In the genomic region with DNA sequence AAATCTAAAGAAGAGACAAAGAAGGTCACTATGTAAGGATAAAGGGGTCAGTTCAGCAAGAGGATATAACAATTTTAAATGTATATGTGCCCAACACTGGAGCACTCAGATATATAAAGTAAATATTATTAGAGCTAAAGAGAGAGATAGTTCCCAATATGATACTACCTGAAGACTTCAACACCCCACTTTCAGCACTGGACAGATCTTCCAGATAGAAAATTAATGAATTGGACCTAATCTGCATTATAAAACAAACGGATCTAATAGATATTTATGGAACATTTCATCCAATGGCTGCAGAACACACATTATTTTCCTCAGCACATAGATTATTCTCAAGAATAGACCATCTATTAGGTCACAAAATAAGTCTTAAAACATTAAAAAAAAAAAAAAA, we compare ENCODE assay signal across 24 cellular contexts.
"Had no signal": no experiment of that assay in that cellular context is flagged by ENCODE, and none has a peak within 500 bp of the region (broad histone marks: within the 10 kb centered on the region; RNA-seq: fewer than 3 reads in every experiment).

No MANE protein-coding gene starts in this region.

- H3K36me3 ChIP-seq: neural progenitor cell, ovary, right lobe of liver, sigmoid colon, stomach, thoracic aorta, thyroid gland, tibial nerve, upper lobe of right lung, uterus had no signal

- H3K27ac ChIP-seq: neural progenitor cell, ovary, parathyroid adenoma, psoas muscle, right lobe of liver, sigmoid colon, stomach, thoracic aorta, thyroid gland, tibial nerve, upper lobe of right lung, uterus had no signal

- H2AFZ ChIP-seq: neural progenitor cell, parathyroid adenoma had no signal

- H3K4me2 ChIP-seq: neural progenitor cell had no signal

- H3K9me3 ChIP-seq: ovary, psoas muscle, right lobe of liver, thoracic aorta, thyroid gland, upper lobe of right lung, uterus had no signal

- DNase-seq: natural killer cell; occipital lobe; ovary; posterior cingulate gyrus; psoas muscle; right cardiac atrium; right lobe of liver; sigmoid colon; small intestine; stimulated activated CD4-positive, alpha-beta T cell treated with anti-CD3 and anti-CD28 coated beads, Interleukin-15, amount 100 ng/mL, for 24 hours; stimulated activated CD4-positive, alpha-beta T cell treated with anti-CD3 and anti-CD28 coated beads, Interleukin-2, amount 100 ng/mL, for 24 hours; stimulated activated CD4-positive, alpha-beta T cell treated with anti-CD3 and anti-CD28 coated beads, Interleukin-2, amount 100 ng/mL, for 48 hours; stimulated activated CD4-positive, alpha-beta T cell treated with anti-CD3 and anti-CD28 coated beads, Interleukin-4, amount 100 ng/mL, for 24 hours; stimulated activated naive B cell treated with anti-CD40 and anti-IgM and Interleukin-4, amounts not matched to agents 10 μg/mL and 1 μg/mL and 100 μg/mL, for 72 hours; stimulated activated naive CD4-positive, alpha-beta T cell treated with Interleukin-2 at 50 U/mL for 16 hours; stomach; thyroid gland; upper lobe of right lung; uterus had no signal

- H3K79me2 ChIP-seq: parathyroid adenoma had no signal

- H3K4me3 ChIP-seq: neural progenitor cell, ovary, psoas muscle, right lobe of liver, sigmoid colon, stomach, thyroid gland, tibial nerve, upper lobe of right lung, uterus had no signal

- ATAC-seq: natural killer cell; psoas muscle; right cardiac atrium; right lobe of liver; stimulated activated effector memory CD8-positive, alpha-beta T cell treated with anti-CD3 and anti-CD28 coated beads, Interleukin-12 subunit alpha, Interleukin-12 subunit beta, amount 100 ng/mL, for 72 hours; stimulated activated naive B cell treated with anti-CD40 and anti-IgM and Interleukin-4, amounts not matched to agents 10 μg/mL and 1 μg/mL and 100 μg/mL, for 72 hours; upper lobe of right lung had no signal

- H3K4me1 ChIP-seq: neural progenitor cell, parathyroid adenoma, psoas muscle, thyroid gland, upper lobe of right lung, uterus had no signal

- H3K27me3 ChIP-seq: neural progenitor cell, ovary, right lobe of liver, sigmoid colon, thyroid gland, tibial nerve, upper lobe of right lung, uterus had no signal

- H3K9ac ChIP-seq: neural progenitor cell, parathyroid adenoma had no signal

- FAIRE-seq: small intestine had no signal
